ENCODE assay signal across 7 cellular contexts in the genomic region with DNA sequence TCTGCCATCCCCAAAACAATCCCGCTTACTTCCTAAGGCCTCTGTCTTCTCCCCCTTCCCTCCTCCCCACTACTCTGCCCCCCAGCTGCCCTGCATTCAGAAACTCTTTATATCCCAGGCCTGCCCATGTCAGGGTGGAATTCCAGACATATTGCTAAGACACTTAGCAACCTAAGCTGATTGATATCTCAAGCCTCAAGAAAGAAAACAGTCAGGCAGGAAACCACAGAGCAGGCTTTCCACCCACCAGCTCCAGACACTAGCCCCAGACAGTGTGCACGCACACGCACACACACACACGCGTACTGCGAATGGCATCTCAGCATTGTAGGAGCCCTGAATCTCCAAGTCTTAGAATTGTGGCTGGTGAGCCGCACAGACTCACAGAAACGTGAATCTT. TPM values are rescaled to one million over a fixed set of nuclear protein-coding genes. Genes with fewer than 3 reads are reported as not detected.
DNase-seq lines count a peak whose midpoint lies in the region; ATAC-seq, FAIRE-seq and TF ChIP-seq lines count a peak whose summit lies in the region.

No MANE protein-coding gene starts in this region.

- no peak for TF ChIP-seq EP300 in esophagus muscularis mucosa (IDR thresholded peaks at IDR 0.05)

- H3K79me2 ChIP-seq in HCT116 (ENCODE audit: insufficient read depth, low read length) (no peaks in the 10 kb centered on the region), smooth muscle cell (ENCODE audit: low read depth) (no peaks in the 10 kb centered on the region)

- POLR2A ChIA-PET in HCT116 (lab: Charles Lee): no interaction called here

- TF ChIP-seq RAD21 in HCT116 (IDR thresholded peaks at IDR 0.05; ENCODE audit: low read depth): no peak

- CTCF ChIA-PET in HCT116 (lab: Charles Lee): interaction anchor here (1.5 kb wide), 1 partner anchor 28 kb away, joined by 5 read pairs; no protein-coding TSS in a partner anchor

- H3K9me2 ChIP-seq in HCT116 (ENCODE audit: insufficient read depth): no peaks in the 10 kb centered on the region

- peaks cover 27 to 45% of the 10 kb centered on the region in 2 experiments for H3K4me1 ChIP-seq in HCT116 (ENCODE audit: control insufficient read depth in 1 of 2, insufficient read depth in 2 of 2, low read length in 2 of 2)
- H3K4me1 ChIP-seq in SJSA1 (replicated peaks): peaks cover 83% of the 10 kb centered on the region
- H3K4me1 ChIP-seq in esophagus muscularis mucosa: peaks cover 45 to 65% (median 62%) of the 10 kb centered on the region in 4 donors
- H3K4me1 ChIP-seq in smooth muscle cell (ENCODE audit: low read depth): peaks cover 22% of the 10 kb centered on the region
- H3K4me1 ChIP-seq in small intestine (ENCODE audit: control insufficient read depth in 2 of 2, insufficient read depth in 1 of 2, low read depth in 1 of 2, low read length in 1 of 2): peaks cover 2 to 14% of the 10 kb centered on the region in 2 donors

- no peaks in the 10 kb centered on the region for H4K20me1 ChIP-seq in HCT116 (ENCODE audit: insufficient read depth)
- no peaks in the 10 kb centered on the region for H4K20me1 ChIP-seq in smooth muscle cell (ENCODE audit: low read depth)

- peaks cover 58% of the 10 kb centered on the region for H3F3A ChIP-seq in smooth muscle cell (ENCODE audit: low read depth)

- TF ChIP-seq POLR2A in HCT116 (IDR thresholded peaks at IDR 0.05; ENCODE audit: borderline replicate concordance, extremely low read depth, insufficient read depth, insufficient read length) (no peak), esophagus muscularis mucosa (IDR thresholded peaks at IDR 0.05; ENCODE audit: low read depth) (no peak)

- DNase-seq in HCT116 (ENCODE audit: low read depth, low spot score) (peak; percentile 41), SJSA1 (ENCODE audit: low read depth in 1 of 2, low spot score in 2 of 2) (peak; percentile 95 to 96), esophagus muscularis mucosa (ENCODE audit: extremely low spot score) (peak; percentile 87), smooth muscle cell (lab: John Stamatoyannopoulos, UW; ENCODE audit: unreplicated experiment) (peak; percentile 38), small intestine (no peak)

- H3K4me2 ChIP-seq in HCT116 (ENCODE audit: low read length) (peak overlapping the region; percentile 48), smooth muscle cell (peak overlapping the region; percentile 44)

- H3K36me3 ChIP-seq in HCT116 (ENCODE audit: control insufficient read depth in 1 of 2, insufficient read depth in 2 of 2, low read length in 2 of 2): no peaks in the 10 kb centered on the region
- H3K36me3 ChIP-seq in SJSA1: peaks cover 92% of the 10 kb centered on the region
- H3K36me3 ChIP-seq in esophagus muscularis mucosa: peaks cover 0 to 54% (median 9%) of the 10 kb centered on the region in 4 donors
- H3K36me3 ChIP-seq in smooth muscle cell (ENCODE audit: low read depth): peaks cover 3% of the 10 kb centered on the region
- H3K36me3 ChIP-seq in small intestine (ENCODE audit: control insufficient read depth in 2 of 2, insufficient read depth in 2 of 2, low read length in 2 of 2): no peaks in the 10 kb centered on the region

- BruUV-seq in HCT116 (replicated peaks; lab: Mats Ljungman, UMichigan): no TSS peak

- RAD21 ChIA-PET in HCT116 (lab: Charles Lee; ENCODE audit: low non-redundant PET in 1 of 2, low total read pairs in 2 of 2, uncharacterized antibody in 2 of 2, unreplicated experiment in 2 of 2): no interaction called here

- ATAC-seq in HCT116 (peak; percentile 61), HG03159 (IDR thresholded peaks at IDR 0.05; ENCODE audit: unreplicated experiment) (no peak), GM21619 (IDR thresholded peaks at IDR 0.05; ENCODE audit: unreplicated experiment) (no peak)

- intact Hi-C loops in HCT116 (cut with micrococcal nuclease) (loop anchor here (5.0 kb wide), 1 partner anchor 1182 kb away; the partner anchor contains the start of gene MT1X), esophagus muscularis mucosa (cut with DNase I) (no loop called here)

- H2AFZ ChIP-seq in HCT116 (ENCODE audit: low read depth, low read length, poor library complexity, severe bottlenecking) (no peak overlapping the region), smooth muscle cell (ENCODE audit: low read depth) (no peak overlapping the region)

- H3K9ac ChIP-seq in HCT116 (ENCODE audit: low read length): 0 out of 2 replicates have a peak overlapping the region, but pooled peaks have one; percentile 8
- peak overlapping the region; percentile 89 for H3K9ac ChIP-seq in smooth muscle cell (ENCODE audit: low read depth)

- H3K27me3 ChIP-seq in HCT116 (ENCODE audit: insufficient read depth, low read length) (no peaks in the 10 kb centered on the region), SJSA1 (replicated peaks) (no peaks in the 10 kb centered on the region), esophagus muscularis mucosa (no peaks in the 10 kb centered on the region), smooth muscle cell (ENCODE audit: low read depth) (no peaks in the 10 kb centered on the region), small intestine (ENCODE audit: control insufficient read depth in 2 of 2, insufficient read depth in 2 of 2, low read length in 2 of 2) (no peaks in the 10 kb centered on the region)

- H3K27ac ChIP-seq in HCT116 (ENCODE audit: low read depth, low read length) (no peak overlapping the region), SJSA1 (peak overlapping the region; percentile 78), esophagus muscularis mucosa (replicated peaks in 1 of 4) (peak overlapping the region in 1 of 4 donors; percentile 33), smooth muscle cell (ENCODE audit: low read depth) (peak overlapping the region; percentile 98), small intestine (ENCODE audit: low read depth in 1 of 2, low read length in 1 of 2) (no peak overlapping the region)

- FAIRE-seq in small intestine (lab: Jason Lieb, UNC): no peak

- H3K9me3 ChIP-seq in HCT116 (ENCODE audit: control insufficient read depth in 1 of 2, insufficient read depth in 1 of 2, low read depth in 1 of 2, low read length in 2 of 2): no peaks in the 10 kb centered on the region
- H3K9me3 ChIP-seq in SJSA1 (replicated peaks): no peaks in the 10 kb centered on the region
- no peaks in the 10 kb centered on the region for H3K9me3 ChIP-seq in esophagus muscularis mucosa
- H3K9me3 ChIP-seq in smooth muscle cell (replicated peaks; ENCODE audit: low read depth): no peaks in the 10 kb centered on the region
- H3K9me3 ChIP-seq in small intestine (ENCODE audit: control insufficient read depth, low read depth): no peaks in the 10 kb centered on the region

- H3K4me3 ChIP-seq in HCT116 (replicated peaks in 1 of 2; ENCODE audit: low read depth in 1 of 2, low read length in 2 of 2) (no peak overlapping the region), SJSA1 (no peak overlapping the region), esophagus muscularis mucosa (no peak overlapping the region), smooth muscle cell (no peak overlapping the region), small intestine (ENCODE audit: low read depth in 1 of 2, low read length in 2 of 2) (no peak overlapping the region)

- WGBS in esophagus muscularis mucosa: 59% methylated on average over 8 of the region's 8 CpGs
- 1% methylated on average over 8 of the region's 8 CpGs for WGBS in smooth muscle cell (ENCODE audit: low lambda C conversion rate)
- 57 to 84% (median 70%) methylated on average over 8 of the region's 8 CpGs for WGBS in small intestine, 3 donors

- no peak for TF ChIP-seq CTCF in HCT116 (IDR thresholded peaks at IDR 0.05 in 2 of 3, conservative IDR thresholded peaks at IDR 0.05 in 1 of 3; ENCODE audit: borderline replicate concordance in 1 of 3, insufficient read depth in 1 of 3, low read depth in 2 of 3, low read length in 2 of 3)
- no peak for TF ChIP-seq CTCF in esophagus muscularis mucosa (IDR thresholded peaks at IDR 0.05)
- no peak for TF ChIP-seq CTCF in smooth muscle cell (IDR thresholded peaks at IDR 0.05; ENCODE audit: borderline replicate concordance, insufficient read depth, poor library complexity, severe bottlenecking)

TF ChIP-seq in HCT116, 20 proteins besides CTCF, POLR2A, EP300 and RAD21:
- peak; percentile 43; the same call in 1 of the 2 replicates for TF ChIP-seq EGR1 (IDR thresholded peaks at IDR 0.05; ENCODE audit: low read depth)
- TF ChIP-seq EZH2phosphoT487 (IDR thresholded peaks at IDR 0.05; ENCODE audit: borderline replicate concordance): no peak
- no peak for TF ChIP-seq SIN3A (IDR thresholded peaks at IDR 0.05; ENCODE audit: low read depth)
- TF ChIP-seq, protein P1, sequence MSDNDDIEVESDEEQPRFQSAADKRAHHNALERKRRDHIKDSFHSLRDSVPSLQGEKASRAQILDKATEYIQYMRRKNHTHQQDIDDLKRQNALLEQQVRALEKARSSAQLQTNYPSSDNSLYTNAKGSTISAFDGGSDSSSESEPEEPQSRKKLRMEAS (IDR thresholded peaks at IDR 0.05): no peak
- TF ChIP-seq CBX3 (IDR thresholded peaks at IDR 0.05; ENCODE audit: low read depth): no peak
- TF ChIP-seq ELF1 (IDR thresholded peaks at IDR 0.05; ENCODE audit: borderline replicate concordance, low read depth): no peak
- peak; percentile 42; the same call in 1 of the 2 replicates for TF ChIP-seq SP1 (IDR thresholded peaks at IDR 0.05; ENCODE audit: low read depth)
- TF ChIP-seq EZH2 (IDR thresholded peaks at IDR 0.05): no peak
- no peak for TF ChIP-seq TCF7L2 (IDR thresholded peaks at IDR 0.05; ENCODE audit: borderline replicate concordance, extremely low read depth, insufficient read depth, insufficient read length)
- peak; percentile 16; the same call in 1 of the 2 replicates for TF ChIP-seq JUND (IDR thresholded peaks at IDR 0.05)
- TF ChIP-seq FOSL1 (IDR thresholded peaks at IDR 0.05; ENCODE audit: low read depth): peak; percentile 35; the same call in 1 of the 2 replicates

RNA-seq across cellular contexts. Expression of gene LPCAT2, which starts 8.9 kb away (rescaled TPM):
- total RNA-seq in HCT116 (2021; ENCODE audit: unreplicated experiment) (13.1 TPM), esophagus muscularis mucosa (10 to 100 TPM in 3 of 4 donors, 1 to 10 TPM in 1; 9.6 to 12.9 (median 12.0) TPM), smooth muscle cell (55.6 and 65.3 TPM in 2 replicates)
- polyA plus RNA-seq in HCT116 (2012): 5.0 and 5.8 TPM in 2 replicates
- total RNA-seq in SJSA1 (2014; rRNA removed; shearing (Covaris generic)): 0.47 TPM in 1 of 2 replicates, not detected in the other
- polyA plus RNA-seq in smooth muscle cell (12.3 and 34.8 TPM in 2 replicates), small intestine (1 to 10 TPM; 1.3 to 7.4 (median 2.4) TPM)

RNA-seq across cellular contexts. Expression of gene MMP2, which starts 21.0 kb away (rescaled TPM):
- total RNA-seq in HCT116 (2021; ENCODE audit: unreplicated experiment) (1.5 TPM), esophagus muscularis mucosa (100 to 1,000 TPM; 211 to 368 (median 256) TPM), smooth muscle cell (431 and 446 TPM in 2 replicates)
- not detected in 2 replicates for polyA plus RNA-seq in HCT116 (2012)
- total RNA-seq in SJSA1 (2014; rRNA removed; shearing (Covaris generic)): 231 and 305 TPM in 2 replicates
- polyA plus RNA-seq in smooth muscle cell (688 and 746 TPM in 2 replicates), small intestine (10 to 100 TPM in 2 of 3 donors, 1 to 10 TPM in 1; 1.6 to 97.2 (median 16.5) TPM)

Comparison
In these comparisons a context has a peak if more than half of its experiments do, and no peak if none do; other contexts are left out.
1. H3K27ac ChIP-seq: peak in SJSA1 (single experiment) and smooth muscle cell (single experiment); none in HCT116 (single experiment) and small intestine (0 of 2).
2. RNA of gene MMP2, which starts 21.0 kb away (total RNA-seq): 431 to 446 TPM in smooth muscle cell, 231 to 305 TPM in SJSA1 and 211 to 368 TPM in esophagus muscularis mucosa; 1.5 TPM in HCT116 (single experiment); every median in the first group is over 10 times any median in the second.